ENCODE assay signal across 27 cellular contexts in the genomic region with DNA sequence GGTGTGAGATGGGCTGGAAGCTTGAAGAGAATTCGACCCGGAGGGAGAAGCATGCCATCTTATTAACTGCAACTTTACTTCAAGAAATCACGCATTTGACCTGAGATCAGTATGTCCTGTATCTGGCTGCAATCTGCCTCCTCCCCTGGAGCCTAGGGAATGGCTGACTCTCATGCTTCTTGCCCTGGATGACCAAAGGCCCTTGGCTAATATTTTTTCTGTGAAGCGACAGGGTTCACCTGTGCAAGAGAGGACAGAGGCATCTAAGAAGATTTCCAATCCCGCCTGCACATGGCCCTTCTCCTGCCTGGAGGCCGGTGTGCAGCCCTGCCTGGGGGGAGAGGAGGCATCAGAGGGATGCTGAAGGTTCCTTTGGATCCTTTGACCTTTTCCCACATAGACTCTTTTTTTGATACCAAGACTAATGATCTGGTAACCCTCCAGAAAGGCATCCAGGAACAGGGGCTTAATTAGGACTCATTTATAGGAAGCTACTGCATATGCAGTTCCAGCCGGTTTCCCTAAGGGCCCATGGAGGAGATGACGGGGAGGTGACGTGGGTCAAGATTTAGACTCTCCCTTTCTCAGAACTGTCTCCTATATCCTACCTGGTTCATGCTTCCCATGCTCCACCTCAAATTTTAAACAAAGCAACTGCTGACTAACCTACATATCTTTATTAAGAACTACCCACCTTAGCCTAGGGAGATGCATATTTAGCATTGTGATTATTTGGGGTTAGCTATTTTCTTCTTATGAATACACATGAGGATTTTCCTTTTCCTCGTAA. TPM values are rescaled to one million over a fixed set of nuclear protein-coding genes. Genes with fewer than 3 reads are reported as not detected.
"Had no signal": no experiment of that assay in that cellular context is flagged by ENCODE, and none has a peak within 500 bp of the region (broad histone marks: within the 10 kb centered on the region; RNA-seq: fewer than 3 reads in every experiment).

No MANE protein-coding gene starts in this region.

- H3K9me3 Mint-ChIP-seq: stimulated activated memory B cell treated with anti-CD40 and anti-IgM and Interleukin-4, amounts not matched to agents 10 μg/mL and 1 μg/mL and 100 μg/mL, for 72 hours; stimulated activated naive CD8-positive, alpha-beta T cell treated with anti-CD3 and anti-CD28 coated beads, Interleukin-15, Interleukin-2, amounts not matched to agents 100 ng/mL and 50 ng/mL, for 24 hours had no signal

- H3K9me3 ChIP-seq: stomach, suprapubic skin, testis, thoracic aorta, thyroid gland, tibial artery, tibial nerve, transverse colon, upper lobe of left lung, upper lobe of right lung, uterus, vagina had no signal

- H3K27ac Mint-ChIP-seq: stimulated activated effector memory CD8-positive, alpha-beta T cell treated with anti-CD3 and anti-CD28 coated beads, Interleukin-12 subunit alpha, Interleukin-12 subunit beta, amount 100 ng/mL, for 72 hours; stimulated activated memory B cell treated with anti-CD40 and anti-IgM and Interleukin-4, amounts not matched to agents 10 μg/mL and 1 μg/mL and 100 μg/mL, for 72 hours; stimulated activated naive B cell treated with anti-CD40 and anti-IgM and Interleukin-4, amounts not matched to agents 10 μg/mL and 1 μg/mL and 100 μg/mL, for 72 hours; stimulated activated naive CD8-positive, alpha-beta T cell treated with anti-CD3 and anti-CD28 coated beads, Interleukin-15, amount 100 ng/mL, for 72 hours; stimulated activated naive CD8-positive, alpha-beta T cell treated with anti-CD3 and anti-CD28 coated beads, Interleukin-15, Interleukin-2, amounts not matched to agents 100 ng/mL and 50 ng/mL, for 24 hours had no signal

- H3K27me3 ChIP-seq: stomach, suprapubic skin, testis, thyroid gland, tibial artery, tibial nerve, transverse colon, upper lobe of left lung, upper lobe of right lung, uterus, vagina had no signal

- H3K27ac ChIP-seq: stomach, suprapubic skin, testis, thoracic aorta, thyroid gland, tibial artery, tibial nerve, transverse colon, upper lobe of left lung, upper lobe of right lung, uterus, vagina had no signal

- H3K36me3 ChIP-seq: stomach, suprapubic skin, thoracic aorta, thyroid gland, tibial artery, tibial nerve, transverse colon, upper lobe of left lung, upper lobe of right lung, uterus, vagina had no signal

- H3K4me1 ChIP-seq: testis, thyroid gland, tibial artery, tibial nerve, transverse colon, upper lobe of right lung, uterus, vagina had no signal

- H3K4me3 ChIP-seq: stomach, suprapubic skin, testis, thoracic aorta, thyroid gland, tibial artery, tibial nerve, transverse colon, upper lobe of left lung, upper lobe of right lung, uterus, vagina had no signal

- H3K4me3 Mint-ChIP-seq: stimulated activated effector memory CD8-positive, alpha-beta T cell treated with anti-CD3 and anti-CD28 coated beads, Interleukin-12 subunit alpha, Interleukin-12 subunit beta, amount 100 ng/mL, for 72 hours; stimulated activated memory B cell treated with anti-CD40 and anti-IgM and Interleukin-4, amounts not matched to agents 10 μg/mL and 1 μg/mL and 100 μg/mL, for 72 hours; stimulated activated naive B cell treated with anti-CD40 and anti-IgM and Interleukin-4, amounts not matched to agents 10 μg/mL and 1 μg/mL and 100 μg/mL, for 72 hours; stimulated activated naive CD8-positive, alpha-beta T cell treated with anti-CD3 and anti-CD28 coated beads, Interleukin-15, amount 100 ng/mL, for 72 hours; stimulated activated naive CD8-positive, alpha-beta T cell treated with anti-CD3 and anti-CD28 coated beads, Interleukin-15, Interleukin-2, amounts not matched to agents 100 ng/mL and 50 ng/mL, for 24 hours had no signal

- H3K36me3 Mint-ChIP-seq: stimulated activated effector memory CD8-positive, alpha-beta T cell treated with anti-CD3 and anti-CD28 coated beads, Interleukin-12 subunit alpha, Interleukin-12 subunit beta, amount 100 ng/mL, for 72 hours; stimulated activated memory B cell treated with anti-CD40 and anti-IgM and Interleukin-4, amounts not matched to agents 10 μg/mL and 1 μg/mL and 100 μg/mL, for 72 hours; stimulated activated naive B cell treated with anti-CD40 and anti-IgM and Interleukin-4, amounts not matched to agents 10 μg/mL and 1 μg/mL and 100 μg/mL, for 72 hours had no signal

- DNase-seq: stimulated activated CD4-positive, alpha-beta T cell treated with anti-CD3 and anti-CD28 coated beads, Interleukin-2, amount 100 ng/mL, for 24 hours; stimulated activated CD4-positive, alpha-beta T cell treated with anti-CD3 and anti-CD28 coated beads, Interleukin-2, amount 100 ng/mL, for 48 hours; stimulated activated CD4-positive, alpha-beta T cell treated with anti-CD3 and anti-CD28 coated beads, Interleukin-4, amount 100 ng/mL, for 1 hour; stimulated activated CD4-positive, alpha-beta T cell treated with anti-CD3 and anti-CD28 coated beads, Interleukin-4, amount 100 ng/mL, for 24 hours; stimulated activated CD4-positive, alpha-beta T cell treated with anti-CD3 and anti-CD28 coated beads, Interleukin-4, amount 100 ng/mL, for 4 hours; stimulated activated CD8-positive, alpha-beta memory T cell treated with anti-CD3 and anti-CD28 coated beads, Interleukin-4, amount 100 ng/mL, for 48 hours; stimulated activated naive B cell treated with anti-CD40 and anti-IgM and Interleukin-4, amounts not matched to agents 10 μg/mL and 1 μg/mL and 100 μg/mL, for 72 hours; stimulated activated naive CD4-positive, alpha-beta T cell; stimulated activated naive CD4-positive, alpha-beta T cell treated with Interleukin-2 at 50 U/mL for 16 hours; stimulated activated naive CD8-positive, alpha-beta T cell treated with anti-CD3 and anti-CD28 coated beads, Interleukin-15, amount 100 ng/mL, for 72 hours; stimulated activated naive CD8-positive, alpha-beta T cell treated with anti-CD3 and anti-CD28 coated beads, Interleukin-15, Interleukin-2, amounts not matched to agents 100 U/mL and 50 U/mL, for 24 hours; stomach; substantia nigra; testis; thyroid gland; tibial artery; transverse colon; upper lobe of left lung; upper lobe of right lung; uterus had no signal

- H3K4me1 Mint-ChIP-seq: stimulated activated effector memory CD8-positive, alpha-beta T cell treated with anti-CD3 and anti-CD28 coated beads, Interleukin-12 subunit alpha, Interleukin-12 subunit beta, amount 100 ng/mL, for 72 hours; stimulated activated memory B cell treated with anti-CD40 and anti-IgM and Interleukin-4, amounts not matched to agents 10 μg/mL and 1 μg/mL and 100 μg/mL, for 72 hours; stimulated activated naive B cell treated with anti-CD40 and anti-IgM and Interleukin-4, amounts not matched to agents 10 μg/mL and 1 μg/mL and 100 μg/mL, for 72 hours; stimulated activated naive CD8-positive, alpha-beta T cell treated with anti-CD3 and anti-CD28 coated beads, Interleukin-15, amount 100 ng/mL, for 72 hours had no signal

- H3K27me3 Mint-ChIP-seq: stimulated activated memory B cell treated with anti-CD40 and anti-IgM and Interleukin-4, amounts not matched to agents 10 μg/mL and 1 μg/mL and 100 μg/mL, for 72 hours; stimulated activated naive B cell treated with anti-CD40 and anti-IgM and Interleukin-4, amounts not matched to agents 10 μg/mL and 1 μg/mL and 100 μg/mL, for 72 hours; stimulated activated naive CD8-positive, alpha-beta T cell treated with anti-CD3 and anti-CD28 coated beads, Interleukin-15, amount 100 ng/mL, for 72 hours; stimulated activated naive CD8-positive, alpha-beta T cell treated with anti-CD3 and anti-CD28 coated beads, Interleukin-15, Interleukin-2, amounts not matched to agents 100 ng/mL and 50 ng/mL, for 24 hours had no signal

- ATAC-seq: stimulated activated effector memory CD8-positive, alpha-beta T cell treated with anti-CD3 and anti-CD28 coated beads, Interleukin-12 subunit alpha, Interleukin-12 subunit beta, amount 100 ng/mL, for 72 hours; stimulated activated memory B cell treated with anti-CD40 and anti-IgM and Interleukin-4, amounts not matched to agents 10 μg/mL and 1 μg/mL and 100 μg/mL, for 72 hours; stimulated activated naive B cell treated with anti-CD40 and anti-IgM and Interleukin-4, amounts not matched to agents 10 μg/mL and 1 μg/mL and 100 μg/mL, for 72 hours; stimulated activated naive CD8-positive, alpha-beta T cell treated with anti-CD3 and anti-CD28 coated beads, Interleukin-15, amount 100 ng/mL, for 72 hours; stimulated activated naive CD8-positive, alpha-beta T cell treated with anti-CD3 and anti-CD28 coated beads, Interleukin-15, Interleukin-2, amounts not matched to agents 100 U/mL and 50 U/mL, for 24 hours; upper lobe of right lung had no signal

RNA-seq across cellular contexts. Expression of a gene that starts 50.8 kb away (rescaled TPM):
- total RNA-seq: thoracic aorta had no signal
